Comparison of ENCODE assay signal across 16 cellular contexts in genomic region chr10:105354010-105354409, GRCh38.
DNase-seq lines count a peak whose midpoint lies in the region; ATAC-seq and TF ChIP-seq lines count a peak whose summit lies in the region.
"Had no signal": no experiment of that assay in that cellular context is flagged by ENCODE, and none has a peak within 500 bp of the region (broad histone marks: within the 10 kb centered on the region; RNA-seq: fewer than 3 reads in every experiment).

No MANE protein-coding gene starts in this region.

- intact Hi-C loops in colonic mucosa (cut with DNase I) (no loop called here), left colon (cut with DNase I, micrococcal nuclease) (no loop called here)

- H3K9ac ChIP-seq in colonic mucosa (ENCODE audit: low read depth in 2 of 2, low read length in 2 of 2) (no peak overlapping the region), neuronal stem cell (ENCODE audit: low read depth, low read length, poor library complexity) (no peak overlapping the region)
- H3K9ac ChIP-seq: BLaER1 had no signal

- no peak overlapping the region for H3K4ac ChIP-seq in neuronal stem cell (ENCODE audit: low read length)

- no peak overlapping the region for H2BK5ac ChIP-seq in neuronal stem cell (ENCODE audit: low read length)

- no peak overlapping the region for H2AK5ac ChIP-seq in neuronal stem cell (ENCODE audit: low read depth, low read length)

- peak; percentile 87 for ATAC-seq in left colon
- ATAC-seq: CD8-positive, alpha-beta T cell had no signal

- H3K4me1 ChIP-seq in colonic mucosa (no peaks in the 10 kb centered on the region), neuronal stem cell (ENCODE audit: control insufficient read depth in 2 of 2, insufficient read depth in 1 of 2, low read depth in 1 of 2, low read length in 2 of 2) (peaks cover 0 to 2% of the 10 kb centered on the region in 2 donors)
- H3K4me1 ChIP-seq: Caco-2 had no signal

- no peak overlapping the region for H2BK120ac ChIP-seq in neuronal stem cell (ENCODE audit: low read depth, low read length)

- no peak overlapping the region for H3K23ac ChIP-seq in neuronal stem cell (ENCODE audit: low read depth, low read length, poor library complexity)

- no peak overlapping the region for H3K4me2 ChIP-seq in neuronal stem cell (ENCODE audit: insufficient read depth, low read length, poor library complexity, severe bottlenecking)
- H3K4me2 ChIP-seq: BLaER1 had no signal

- H2AFZ ChIP-seq in neuronal stem cell (ENCODE audit: low read length): peak overlapping the region; percentile 24

- H3K79me1 ChIP-seq in neuronal stem cell (ENCODE audit: low read depth, low read length): no peaks in the 10 kb centered on the region

- H3K27me3 ChIP-seq in colonic mucosa (no peaks in the 10 kb centered on the region), neuronal stem cell (ENCODE audit: control insufficient read depth in 3 of 3, insufficient read depth in 3 of 3, low read depth in 1 of 3, low read length in 3 of 3) (no peaks in the 10 kb centered on the region)
- H3K27me3 ChIP-seq: BLaER1 had no signal

- no peak overlapping the region for H3K4me3 ChIP-seq in colonic mucosa
- peak overlapping the region in 1 of 2 donors; percentile 44 for H3K4me3 ChIP-seq in neuronal stem cell (ENCODE audit: low read length in 2 of 2)
- H3K4me3 ChIP-seq: BLaER1 had no signal

- TF ChIP-seq CTCF in colonic mucosa (IDR thresholded peaks at IDR 0.05): no peak

- H3K36me3 ChIP-seq in colonic mucosa (no peaks in the 10 kb centered on the region), neuronal stem cell (replicated peaks in 1 of 2; ENCODE audit: control insufficient read depth in 2 of 2, insufficient read depth in 2 of 2, low read length in 2 of 2) (no peaks in the 10 kb centered on the region)
- H3K36me3 ChIP-seq: BLaER1 had no signal

- H3K9me3 ChIP-seq in colonic mucosa (no peaks in the 10 kb centered on the region), neuronal stem cell (replicated peaks in 1 of 2; ENCODE audit: control insufficient read depth in 2 of 2, insufficient read depth in 1 of 2, low read depth in 1 of 2, low read length in 2 of 2) (no peaks in the 10 kb centered on the region)
- H3K9me3 ChIP-seq: BLaER1, Caco-2 had no signal

- H4K91ac ChIP-seq in neuronal stem cell (ENCODE audit: low read depth, low read length, poor library complexity): no peak overlapping the region

- no peak overlapping the region for H4K8ac ChIP-seq in neuronal stem cell (ENCODE audit: low read depth, low read length)

- DNase-seq in colonic mucosa (peak; percentile 19), left colon (peak; percentile 25 to 30), neuronal stem cell (ENCODE audit: low spot score) (no peak), NCI-H526 treated with DMSO at 0.1 percent for 48 hours (lab: John Stamatoyannopoulos, UW) (no peak), HPDE6-E6E7 (ENCODE audit: extremely low spot score) (no peak), AG08395 (ENCODE audit: low spot score) (no peak)
- DNase-seq: Caco-2; CD4-positive, CD25-positive, alpha-beta regulatory T cell; CD8-positive, alpha-beta T cell; DMS153; DND-41; GOT3; H7; HCEC 1CT had no signal

- no peak overlapping the region for H2BK15ac ChIP-seq in neuronal stem cell (ENCODE audit: low read length)

- H3K14ac ChIP-seq in neuronal stem cell (ENCODE audit: low read length): no peak overlapping the region

- WGBS in neuronal stem cell (ENCODE audit: extremely low coverage in 2 of 2, insufficient read length in 2 of 2, insufficient replicate concordance in 1 of 2), 2 donors: no CpG with 5 or more reads among the region's 1 CpG

- no peak overlapping the region for H2BK12ac ChIP-seq in neuronal stem cell (ENCODE audit: low read length)

- no peak overlapping the region for H3K18ac ChIP-seq in neuronal stem cell (ENCODE audit: low read length)

- H3K27ac ChIP-seq in colonic mucosa (no peak overlapping the region), neuronal stem cell (replicated peaks; ENCODE audit: low read length) (no peak overlapping the region)
- H3K27ac ChIP-seq: BLaER1, C4-2B had no signal

Comparison
In these comparisons a context has a peak if more than half of its experiments do, and no peak if none do; other contexts are left out.
1. DNase-seq: peak in colonic mucosa (single experiment) and left colon (2 of 2); none in neuronal stem cell (single experiment), NCI-H526 treated with DMSO at 0.1 percent for 48 hours (single experiment), HPDE6-E6E7 (single experiment) and AG08395 (single experiment).